In the genomic region with DNA sequence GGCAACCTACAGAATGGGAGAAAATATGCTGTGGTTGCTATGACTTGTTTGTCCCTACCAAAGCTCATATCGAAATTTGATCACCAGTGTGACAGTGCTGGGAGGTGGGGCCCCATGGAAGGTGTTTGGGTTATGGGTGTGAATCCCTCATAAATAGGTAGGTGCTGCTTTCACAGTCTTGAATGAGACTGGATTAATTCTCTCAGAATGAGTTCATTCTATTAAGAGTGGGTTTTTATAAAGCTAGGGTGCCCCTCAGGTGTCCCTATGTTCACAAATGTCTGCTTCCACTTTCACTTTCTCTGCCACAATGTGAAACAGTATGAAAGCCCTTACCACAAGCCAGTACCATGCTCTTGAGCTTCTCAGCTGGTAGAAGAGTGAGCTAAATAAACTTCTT, we compare ENCODE assay signal across 9 cellular contexts.
DNase-seq lines count a peak whose midpoint lies in the region; ATAC-seq, FAIRE-seq and TF ChIP-seq lines count a peak whose summit lies in the region.
"Had no signal": no experiment of that assay in that cellular context is flagged by ENCODE, and none has a peak within 500 bp of the region (broad histone marks: within the 10 kb centered on the region; RNA-seq: fewer than 3 reads in every experiment).

No MANE protein-coding gene starts in this region.

- H2BK15ac ChIP-seq in mesenchymal stem cell (ENCODE audit: low read depth, poor library complexity, severe bottlenecking) = no peak overlapping the region

- H2BK12ac ChIP-seq in mesenchymal stem cell (ENCODE audit: low read length in 2 of 2) = no peak overlapping the region

- 94% methylated on average over 1 of the region's 1 CpG for WGBS in mesenchymal stem cell

- H2AFZ ChIP-seq in mesenchymal stem cell (ENCODE audit: low read depth, low read length) = no peak overlapping the region

- no peak overlapping the region for H2AK5ac ChIP-seq in mesenchymal stem cell (ENCODE audit: low read length, severe bottlenecking)

- no peak overlapping the region for H3K18ac ChIP-seq in mesenchymal stem cell (ENCODE audit: low read depth in 1 of 2, low read length in 2 of 2)

- no peaks in the 10 kb centered on the region for H3K9me3 ChIP-seq in mesenchymal stem cell (ENCODE audit: control insufficient read depth, low read length)
- H3K9me3 ChIP-seq: pancreas had no signal

- ATAC-seq in GM18517 (IDR thresholded peaks at IDR 0.05; ENCODE audit: unreplicated experiment) (peak; percentile 66), HG02571 (IDR thresholded peaks at IDR 0.05; ENCODE audit: unreplicated experiment) (peak; percentile 58)

- no peak overlapping the region for H3K14ac ChIP-seq in mesenchymal stem cell (ENCODE audit: low read length in 2 of 2)

- DNase-seq in NAMALWA (ENCODE audit: low spot score) (peak; percentile 11), mesenchymal stem cell (peak; percentile 27), NCI-H1092 treated with DMSO at 0.1 percent for 48 hours (lab: John Stamatoyannopoulos, UW) (no peak), D721Med (ENCODE audit: insufficient read length, low spot score) (no peak), NCI-H146 treated with DMSO at 0.1 percent for 48 hours (lab: John Stamatoyannopoulos, UW; ENCODE audit: unreplicated experiment) (no peak), retina (no peak)
- DNase-seq: pancreas had no signal

- no peak overlapping the region for H3K4me3 ChIP-seq in mesenchymal stem cell (ENCODE audit: insufficient read depth in 1 of 2, low read depth in 1 of 2, low read length in 2 of 2)
- H3K4me3 ChIP-seq: pancreas had no signal

- H3K4me1 ChIP-seq in mesenchymal stem cell (ENCODE audit: control insufficient read depth, insufficient read depth, low read depth, low read length) = no peaks in the 10 kb centered on the region
- H3K4me1 ChIP-seq: pancreas had no signal

- no peak overlapping the region for H4K91ac ChIP-seq in mesenchymal stem cell (ENCODE audit: low read length)

- TF ChIP-seq CTCF in D721Med (IDR thresholded peaks at IDR 0.05; ENCODE audit: insufficient read depth, missing control alignments) = no peak

- H3K9ac ChIP-seq in mesenchymal stem cell (ENCODE audit: low read length) = no peak overlapping the region

- no peak overlapping the region for H4K8ac ChIP-seq in mesenchymal stem cell (ENCODE audit: low read length)

- H2BK5ac ChIP-seq in mesenchymal stem cell (ENCODE audit: low read depth, low read length, poor library complexity, severe bottlenecking) = no peak overlapping the region

- H2BK120ac ChIP-seq in mesenchymal stem cell (ENCODE audit: low read depth, low read length) = no peak overlapping the region

- peaks cover 1% of the 10 kb centered on the region for H3K79me1 ChIP-seq in mesenchymal stem cell (replicated peaks; ENCODE audit: low read length, poor library complexity, severe bottlenecking)

- peaks cover 0 to 7% of the 10 kb centered on the region in 2 experiments for H3K36me3 ChIP-seq in mesenchymal stem cell (ENCODE audit: control insufficient read depth in 1 of 2, insufficient read depth in 2 of 2, low read depth in 1 of 2, low read length in 2 of 2)
- H3K36me3 ChIP-seq: pancreas had no signal

- no peak for FAIRE-seq in D721Med (lab: Jason Lieb, UNC)
- FAIRE-seq: pancreas had no signal

- no peak overlapping the region for H3K4me2 ChIP-seq in mesenchymal stem cell (ENCODE audit: low read length, poor library complexity, severe bottlenecking)

- no peak overlapping the region for H3K27ac ChIP-seq in mesenchymal stem cell (ENCODE audit: low read length, poor library complexity, severe bottlenecking)
- H3K27ac ChIP-seq: pancreas had no signal

- no peaks in the 10 kb centered on the region for H3K27me3 ChIP-seq in mesenchymal stem cell (ENCODE audit: control insufficient read depth in 1 of 2, insufficient read depth in 1 of 2, low read length in 2 of 2)
- H3K27me3 ChIP-seq: pancreas had no signal

- no peak overlapping the region for H3K23ac ChIP-seq in mesenchymal stem cell (ENCODE audit: low read length in 2 of 2)

- H3K4ac ChIP-seq in mesenchymal stem cell (ENCODE audit: low read depth in 1 of 2, low read length in 2 of 2) = no peak overlapping the region

Comparison
In these comparisons a context has a peak if more than half of its experiments do, and no peak if none do; other contexts are left out.
1. DNase-seq: peak in NAMALWA (single experiment) and mesenchymal stem cell (single experiment); none in NCI-H1092 treated with DMSO at 0.1 percent for 48 hours (single experiment), D721Med (single experiment), NCI-H146 treated with DMSO at 0.1 percent for 48 hours (single experiment) and retina (single experiment).